Comparison of ENCODE assay signal across 8 cellular contexts in the genomic region with DNA sequence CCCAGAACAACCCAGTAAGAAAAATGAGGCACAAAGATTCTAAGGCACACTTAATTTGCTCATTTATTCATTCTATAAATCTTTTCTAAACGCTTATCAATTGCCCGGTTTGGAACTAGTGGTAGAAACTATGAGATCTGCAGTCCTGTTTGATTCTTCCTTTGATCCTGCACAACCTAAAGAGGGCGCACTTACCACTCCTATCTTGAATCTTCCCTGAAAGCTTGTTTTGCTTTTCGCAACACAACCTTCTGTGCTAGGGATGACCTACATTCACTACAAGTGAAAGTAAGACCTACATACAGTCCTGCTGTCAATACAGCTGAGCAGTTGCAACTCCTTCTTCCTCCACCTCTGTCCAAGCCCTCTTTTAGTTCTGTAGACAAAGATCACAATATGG. TPM values are rescaled to one million over a fixed set of nuclear protein-coding genes. Genes with fewer than 3 reads are reported as not detected.
DNase-seq lines count a peak whose midpoint lies in the region; ATAC-seq lines count a peak whose summit lies in the region.

No MANE protein-coding gene starts in this region.

- H3K27ac ChIP-seq in caudate nucleus (ENCODE audit: low read depth, low read length), result no peak overlapping the region

- H3K4me1 Mint-ChIP-seq in activated CD4-positive, alpha-beta memory T cell treated with anti-CD3 and anti-CD28 coated beads for 36 hours (ENCODE audit: low read depth), result peaks cover 12% of the 10 kb centered on the region

- no peaks in the 10 kb centered on the region for H3K36me3 Mint-ChIP-seq in activated CD4-positive, alpha-beta memory T cell treated with anti-CD3 and anti-CD28 coated beads for 36 hours

- DNase-seq in COLO668 (lab: John Stamatoyannopoulos, UW; ENCODE audit: unreplicated experiment) (peak; percentile 28), M059J (ENCODE audit: low read depth) (peak; percentile 36), iPS-NIHi7 (ENCODE audit: extremely low spot score) (peak; percentile 51), glomerular visceral epithelial cell (ENCODE audit: extremely low spot score) (no peak), caudate nucleus (lab: John Stamatoyannopoulos, UW) (no peak)
- peak; percentile 44 for DNase-seq in activated CD4-positive, alpha-beta memory T cell treated with anti-CD3 and anti-CD28 coated beads for 36 hours

- no peaks in the 10 kb centered on the region for H3K27me3 Mint-ChIP-seq in activated CD4-positive, alpha-beta memory T cell treated with anti-CD3 and anti-CD28 coated beads for 36 hours

- H3K27ac Mint-ChIP-seq in activated CD4-positive, alpha-beta memory T cell treated with anti-CD3 and anti-CD28 coated beads for 36 hours, result no peak overlapping the region

- ATAC-seq in GM19351 (IDR thresholded peaks at IDR 0.05; ENCODE audit: unreplicated experiment) (peak; percentile 69), GM19397 (IDR thresholded peaks at IDR 0.05; ENCODE audit: unreplicated experiment) (no peak)

- H3K4me3 Mint-ChIP-seq in activated CD4-positive, alpha-beta memory T cell treated with anti-CD3 and anti-CD28 coated beads for 36 hours, result no peak overlapping the region

- no peaks in the 10 kb centered on the region for H3K9me3 Mint-ChIP-seq in activated CD4-positive, alpha-beta memory T cell treated with anti-CD3 and anti-CD28 coated beads for 36 hours

- CTCF ChIA-PET in activated CD4-positive, alpha-beta memory T cell treated with anti-CD3 and anti-CD28 coated beads for 36 hours (lab: Charles Lee), result interaction anchor here (0.5 to 2.2 kb wide), 10 partner anchors 10 to 714 kb away, joined by 3 to 14 read pairs (median 4); partner anchors contain the start of gene ARL4A

- intact Hi-C loops in activated CD4-positive, alpha-beta memory T cell treated with anti-CD3 and anti-CD28 coated beads for 36 hours (cut with micrococcal nuclease), result loop anchor here (1.0 to 10.0 kb wide), 5 partner anchors 36 to 588 kb away; no protein-coding TSS in a partner anchor

- POLR2A ChIA-PET in activated CD4-positive, alpha-beta memory T cell treated with anti-CD3 and anti-CD28 coated beads for 36 hours (lab: Charles Lee), result no interaction called here

RNA-seq across cellular contexts. Expression of gene ARL4A, which starts 12.6 kb away (rescaled TPM):
- total RNA-seq in M059J (2014; rRNA removed; shearing (Covaris generic)), result 31.7 and 44.5 TPM in 2 replicates
- 10 to 100 TPM; 11.3 to 12.7 TPM for total RNA-seq in activated CD4-positive, alpha-beta memory T cell treated with anti-CD3 and anti-CD28 coated beads for 36 hours

Comparison
In these comparisons a context has a peak if more than half of its experiments do, and no peak if none do; other contexts are left out.
1. DNase-seq: peak in COLO668 (single experiment), M059J (single experiment), activated CD4-positive, alpha-beta memory T cell treated with anti-CD3 and anti-CD28 coated beads for 36 hours (single experiment) and iPS-NIHi7 (single experiment); none in glomerular visceral epithelial cell (single experiment) and caudate nucleus (0 of 61).